In genomic region chr19:4123615-4124568, GRCh38 we compare ENCODE assay signal across 1 cellular context.
TF ChIP-seq lines count a peak whose summit lies in the region.

Gene MAP2K2, minus strand, starts transcription at chr19:4124122. Its CDS starts 247 bp downstream, at chr19:4123875.

TF ChIP-seq in HepG2, 621 proteins besides CTCF, POLR2A, EP300 and RAD21 (continued from another document and continues in another):
- TF ChIP-seq MLX (CRISPR knock-in tag; IDR thresholded peaks at IDR 0.05), result peak; percentile 69; the same call in 1 of the 2 replicates
- TF ChIP-seq MEIS1 (CRISPR knock-in tag; IDR thresholded peaks at IDR 0.05; ENCODE audit: borderline replicate concordance), result no peak
- no peak for TF ChIP-seq POLR2AphosphoS2 (IDR thresholded peaks at IDR 0.05; ENCODE audit: low read depth, low read length)
- TF ChIP-seq ZNF253 (CRISPR knock-in tag; IDR thresholded peaks at IDR 0.05; ENCODE audit: borderline replicate concordance), result 0 out of 2 replicates have a peak, but pooled peaks have one; percentile 74
- TF ChIP-seq ZNF761 (CRISPR knock-in tag; conservative IDR thresholded peaks at IDR 0.05), result 0 out of 2 replicates have a peak, but pooled peaks have one; percentile 40
- no peak for TF ChIP-seq TOE1 (CRISPR knock-in tag; IDR thresholded peaks at IDR 0.05)
- TF ChIP-seq HOXD1 (CRISPR knock-in tag; IDR thresholded peaks at IDR 0.05), result peak; percentile 68
- TF ChIP-seq ZNF230 (CRISPR knock-in tag; IDR thresholded peaks at IDR 0.05), result 0 out of 2 replicates have a peak, but pooled peaks have one; percentile 63
- 0 out of 2 replicates have a peak, but pooled peaks have one; percentile 21 for TF ChIP-seq ZNF329 (CRISPR knock-in tag; IDR thresholded peaks at IDR 0.05; ENCODE audit: low read depth)
- TF ChIP-seq ZNF720 (CRISPR knock-in tag; IDR thresholded peaks at IDR 0.05), result no peak
- TF ChIP-seq ZNF337 (CRISPR knock-in tag; IDR thresholded peaks at IDR 0.05; ENCODE audit: borderline replicate concordance, low read depth), result no peak
- TF ChIP-seq KAT2B (IDR thresholded peaks at IDR 0.05; ENCODE audit: borderline replicate concordance, low read depth, low read length), result no peak
- peak in 1 of 2 experiments; percentile 76; a peak in 1 of 4 replicates for TF ChIP-seq KLF16 (CRISPR knock-in tag; IDR thresholded peaks at IDR 0.05)
- TF ChIP-seq ZNF773 (CRISPR knock-in tag; IDR thresholded peaks at IDR 0.05; ENCODE audit: borderline replicate concordance), result no peak
- TF ChIP-seq KAT7 (CRISPR knock-in tag; IDR thresholded peaks at IDR 0.05; ENCODE audit: borderline replicate concordance), result no peak
- TF ChIP-seq PATZ1 (CRISPR knock-in tag; IDR thresholded peaks at IDR 0.05), result no peak; the same call in 1 of the 2 replicates
- TF ChIP-seq ZNF724P (CRISPR knock-in tag; IDR thresholded peaks at IDR 0.05; ENCODE audit: borderline replicate concordance), result 0 out of 2 replicates have a peak, but pooled peaks have one; percentile 74
- TF ChIP-seq THAP8 (CRISPR knock-in tag; IDR thresholded peaks at IDR 0.05; ENCODE audit: borderline replicate concordance), result no peak
- no peak for TF ChIP-seq PREB (CRISPR knock-in tag; IDR thresholded peaks at IDR 0.05)
- no peak for TF ChIP-seq MAFG (CRISPR knock-in tag; IDR thresholded peaks at IDR 0.05)
- TF ChIP-seq MYPOP (CRISPR knock-in tag; IDR thresholded peaks at IDR 0.05), result no peak
- no peak for TF ChIP-seq PAWR (CRISPR knock-in tag; IDR thresholded peaks at IDR 0.05; ENCODE audit: borderline replicate concordance)
- TF ChIP-seq TGIF2 (CRISPR knock-in tag; IDR thresholded peaks at IDR 0.05), result peak; percentile 70
- TF ChIP-seq ARID3A (IDR thresholded peaks at IDR 0.05; ENCODE audit: low read depth, low read length), result no peak
- TF ChIP-seq JARID2 (CRISPR knock-in tag; IDR thresholded peaks at IDR 0.05; ENCODE audit: insufficient replicate concordance), result peak; percentile 75
- TF ChIP-seq TFAP4 (IDR thresholded peaks at IDR 0.05; ENCODE audit: borderline replicate concordance, low read depth), result no peak
- TF ChIP-seq ZNF34 (CRISPR knock-in tag; IDR thresholded peaks at IDR 0.05; ENCODE audit: borderline replicate concordance), result no peak
- TF ChIP-seq PBX2 (CRISPR knock-in tag; IDR thresholded peaks at IDR 0.05), result no peak
- TF ChIP-seq HMG20B (CRISPR knock-in tag; conservative IDR thresholded peaks at IDR 0.05), result no peak
- TF ChIP-seq KIAA2018 (CRISPR knock-in tag; IDR thresholded peaks at IDR 0.05; ENCODE audit: borderline replicate concordance), result no peak
- peak; percentile 69; the same call in 1 of the 2 replicates for TF ChIP-seq ZNF704 (CRISPR knock-in tag; IDR thresholded peaks at IDR 0.05; ENCODE audit: borderline replicate concordance)
- TF ChIP-seq MYC (CRISPR knock-in tag; IDR thresholded peaks at IDR 0.05; ENCODE audit: borderline replicate concordance), result peak; percentile 92
- TF ChIP-seq ZMAT3 (CRISPR knock-in tag; conservative IDR thresholded peaks at IDR 0.05), result no peak; the same call in none of the 2 replicates
- TF ChIP-seq ZNF121 (CRISPR knock-in tag; IDR thresholded peaks at IDR 0.05), result no peak; the same call in 1 of the 2 replicates
- TF ChIP-seq PCBP1 (IDR thresholded peaks at IDR 0.05; ENCODE audit: borderline replicate concordance, low read depth, low read length), result peak; percentile 70; the same call in 1 of the 2 replicates
- peak; percentile 81 for TF ChIP-seq ZNF749 (CRISPR knock-in tag; IDR thresholded peaks at IDR 0.05; ENCODE audit: borderline replicate concordance)
- peak; percentile 16; the same call in 1 of the 2 replicates for TF ChIP-seq GATA4 (IDR thresholded peaks at IDR 0.05; ENCODE audit: borderline replicate concordance, low read depth)
- TF ChIP-seq NFE2L1 (CRISPR knock-in tag; IDR thresholded peaks at IDR 0.05; ENCODE audit: borderline replicate concordance), result peak; percentile 74; the same call in 1 of the 2 replicates
- TF ChIP-seq SALL2 (CRISPR knock-in tag; IDR thresholded peaks at IDR 0.05), result peak; percentile 87
- TF ChIP-seq RAD51 (IDR thresholded peaks at IDR 0.05; ENCODE audit: borderline replicate concordance), result no peak
- no peak for TF ChIP-seq CEBPB (IDR thresholded peaks at IDR 0.05; ENCODE audit: borderline replicate concordance, low read depth, low read length)
- 0 out of 2 replicates have a peak, but pooled peaks have one; percentile 62 for TF ChIP-seq ZNF30 (CRISPR knock-in tag; IDR thresholded peaks at IDR 0.05)
- TF ChIP-seq ZNF629 (CRISPR knock-in tag; conservative IDR thresholded peaks at IDR 0.05), result no peak; the same call in 1 of the 2 replicates
- no peak for TF ChIP-seq NFE2 (CRISPR knock-in tag; IDR thresholded peaks at IDR 0.05)
- no peak for TF ChIP-seq GLI4 (CRISPR knock-in tag; IDR thresholded peaks at IDR 0.05; ENCODE audit: borderline replicate concordance)
